In genomic region chr12:11204173-11204572, GRCh38 we compare ENCODE assay signal across 10 cellular contexts. TPM values are rescaled to one million over a fixed set of nuclear protein-coding genes. Genes with fewer than 3 reads are reported as not detected.
"Had no signal": no experiment of that assay in that cellular context is flagged by ENCODE, and none has a peak within 500 bp of the region (broad histone marks: within the 10 kb centered on the region; RNA-seq: fewer than 3 reads in every experiment).

No MANE protein-coding gene starts in this region.

- H3K27ac ChIP-seq: GM23248 had no signal

- H2AFZ ChIP-seq: GM23248 had no signal

- H3K4me3 Mint-ChIP-seq: H9 had no signal

- H3K4me3 ChIP-seq: GM23248, K562 had no signal

- H3K9ac ChIP-seq: GM23248 had no signal

- H3K27ac Mint-ChIP-seq: H9 had no signal

- ATAC-seq: K562 had no signal

- DNase-seq: GM23248, GOT3, H9, HCEC 1CT, IMR-90, KG1 had no signal

- FAIRE-seq: H54, HTR-8/SVneo, K562 had no signal

RNA-seq across cellular contexts. Expression of gene TAS2R42, which starts 17.4 kb away (rescaled TPM):
- total RNA-seq: GM23248, H9, HT-29, IMR-90, K562 had no signal
- polyA plus RNA-seq: GM23248, IMR-90, K562 had no signal
